In the genomic region with DNA sequence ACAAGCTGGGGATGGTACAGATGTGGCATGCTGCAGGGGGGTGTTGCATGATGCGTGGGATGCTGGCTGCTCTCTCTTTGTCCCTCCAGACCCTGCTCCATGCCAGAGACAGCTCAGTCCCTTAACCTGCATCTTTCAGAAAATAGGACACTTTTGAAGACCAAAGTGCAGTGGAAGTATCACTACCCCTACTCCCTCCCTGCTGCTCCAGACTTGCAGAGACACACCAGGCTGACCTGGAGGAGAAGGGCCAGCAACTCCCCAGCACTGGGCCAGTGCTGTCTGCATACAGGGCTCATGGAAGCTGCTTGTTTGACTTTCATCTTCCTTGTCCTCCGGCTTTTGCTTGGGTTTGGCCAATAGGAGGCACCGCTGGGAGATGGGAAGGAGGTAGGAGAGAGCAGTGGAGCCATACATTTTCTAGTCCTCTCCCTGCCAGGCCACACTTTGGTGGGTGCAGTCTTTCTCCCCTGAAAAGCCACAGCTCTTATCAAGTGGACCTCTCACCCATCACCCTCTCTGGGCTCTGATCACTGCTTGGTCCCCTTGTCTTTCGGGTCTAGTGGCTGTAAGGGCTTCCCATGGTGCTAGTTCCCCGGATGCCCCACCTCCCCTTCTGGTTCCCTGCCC, we compare ENCODE assay signal across 30 cellular contexts. TPM values are rescaled to one million over a fixed set of nuclear protein-coding genes. Genes with fewer than 3 reads are reported as not detected.
DNase-seq lines count a peak whose midpoint lies in the region; ATAC-seq, FAIRE-seq and TF ChIP-seq lines count a peak whose summit lies in the region.
"Had no signal": no experiment of that assay in that cellular context is flagged by ENCODE, and none has a peak within 500 bp of the region (broad histone marks: within the 10 kb centered on the region; RNA-seq: fewer than 3 reads in every experiment).

No MANE protein-coding gene starts in this region.

- no peaks in the 10 kb centered on the region for H3K4me1 ChIP-seq in body of pancreas
- H3K4me1 ChIP-seq: BE2C, SJCRH30 had no signal

- TF ChIP-seq CTCF in bronchial epithelial cell (IDR thresholded peaks at IDR 0.05; ENCODE audit: insufficient read depth, low read length, severe bottlenecking) (no peak), neural crest cell (conservative IDR thresholded peaks at IDR 0.05) (no peak), body of pancreas (IDR thresholded peaks at IDR 0.05) (no peak)

- H3K9me3 ChIP-seq in body of pancreas, result no peaks in the 10 kb centered on the region
- H3K9me3 ChIP-seq: BE2C, SJCRH30 had no signal

- H3K9me3 Mint-ChIP-seq in neural crest cell, result no peaks in the 10 kb centered on the region
- H3K9me3 Mint-ChIP-seq: CD8-positive, alpha-beta memory T cell; H9; HFFc6 had no signal

- no peak overlapping the region for H3K4me3 Mint-ChIP-seq in neural crest cell
- H3K4me3 Mint-ChIP-seq: CD14-positive monocyte, H9, HFFc6 had no signal

- FAIRE-seq in bronchial epithelial cell (lab: Jason Lieb, UNC), result peak; percentile 72
- FAIRE-seq: GM12892, K562 had no signal

- WGBS in body of pancreas, 2 donors, result 66 to 81% methylated on average over 5 of the region's 5 CpGs

- peaks cover 2% of the 10 kb centered on the region for H3K27me3 Mint-ChIP-seq in neural crest cell (ENCODE audit: low read depth)

- intact Hi-C loops in body of pancreas (cut with DNase I), result no loop called here

- H3K36me3 Mint-ChIP-seq in neural crest cell (ENCODE audit: low read depth), result no peaks in the 10 kb centered on the region
- H3K36me3 Mint-ChIP-seq: CD14-positive monocyte; CD8-positive, alpha-beta memory T cell had no signal

- H3K27ac ChIP-seq in body of pancreas, result no peak overlapping the region
- H3K27ac ChIP-seq: 22Rv1, GM23248, SJCRH30 had no signal

- H3K4me3 ChIP-seq in bronchial epithelial cell (ENCODE audit: low read depth, low read length), result no peak overlapping the region
- H3K4me3 ChIP-seq in body of pancreas, result no peak overlapping the region
- H3K4me3 ChIP-seq: GM23248, K562, SJCRH30 had no signal

- ATAC-seq in body of pancreas (no peak), HG02870 (IDR thresholded peaks at IDR 0.05; ENCODE audit: unreplicated experiment) (no peak), GM18907 (IDR thresholded peaks at IDR 0.05; ENCODE audit: unreplicated experiment) (no peak)
- ATAC-seq: K562, PC-3, SK-N-SH treated with all-trans-retinoic acid at 6 μM for 48 hours had no signal

- H3K36me3 ChIP-seq in bronchial epithelial cell (ENCODE audit: control insufficient read depth, insufficient read depth, low read length), result no peaks in the 10 kb centered on the region
- no peaks in the 10 kb centered on the region for H3K36me3 ChIP-seq in body of pancreas (replicated peaks in 1 of 2; ENCODE audit: insufficient read depth in 1 of 2, low read depth in 2 of 2)
- H3K36me3 ChIP-seq: BE2C, SJCRH30 had no signal

- peak overlapping the region; percentile 72 for H3K27ac Mint-ChIP-seq in neural crest cell (ENCODE audit: unreplicated experiment)
- H3K27ac Mint-ChIP-seq: CD8-positive, alpha-beta memory T cell; HFFc6 had no signal

- peaks cover 49% of the 10 kb centered on the region for H3K4me1 Mint-ChIP-seq in neural crest cell
- H3K4me1 Mint-ChIP-seq: CD14-positive monocyte; CD8-positive, alpha-beta memory T cell had no signal

- DNase-seq in NCI-H2171 treated with DMSO at 0.1 percent for 48 hours (lab: John Stamatoyannopoulos, UW) (peak; percentile 42), NCI-H2171 (lab: John Stamatoyannopoulos, UW) (no peak), AG20443 (ENCODE audit: low spot score) (peak; percentile 7), bronchial epithelial cell (ENCODE audit: low read depth) (no peak), neural crest cell (ENCODE audit: low read depth, low spot score) (no peak), body of pancreas (no peak)
- DNase-seq: BE2C; Calu3; CD8-positive, alpha-beta memory T cell; DMS153; DND-41; GM23248; H9; HFFc6; Kasumi-1; NCI-H1092 treated with DMSO at 0.1 percent for 48 hours; NCI-H1436; NCI-H187; NCI-H2081 treated with DMSO at 0.1 percent for 48 hours; NCI-H774; NK-92 treated with Interleukin-12 subunit alpha and Interleukin-12 subunit beta, amount 100 ng/mL, for 24 hours; PC-3; SJCRH30 had no signal

- TF ChIP-seq POLR2A in body of pancreas (IDR thresholded peaks at IDR 0.05), result no peak

- H3K27me3 ChIP-seq in bronchial epithelial cell (ENCODE audit: control insufficient read depth, insufficient read depth, low read length) (no peaks in the 10 kb centered on the region), body of pancreas (no peaks in the 10 kb centered on the region)
- H3K27me3 ChIP-seq: BE2C had no signal

RNA-seq across cellular contexts. Expression of a gene that starts 46.1 kb away (rescaled TPM):
- under 0.01 TPM in 2 replicates for total RNA-seq in bronchial epithelial cell
- 49.8 and 54.7 TPM in 2 replicates for total RNA-seq in neural crest cell
- 1 to 10 TPM; 2.0 to 4.9 TPM for total RNA-seq in body of pancreas
- total RNA-seq: GM23248, HFFc6 had no signal

Comparison
In these comparisons a context has a peak if more than half of its experiments do, and no peak if none do; other contexts are left out.
1. DNase-seq: peak in NCI-H2171 treated with DMSO at 0.1 percent for 48 hours (single experiment) and AG20443 (single experiment); none in NCI-H2171 (single experiment), bronchial epithelial cell (single experiment), neural crest cell (single experiment) and body of pancreas (0 of 4).